Comparison of ENCODE assay signal across 13 cellular contexts in the genomic region with DNA sequence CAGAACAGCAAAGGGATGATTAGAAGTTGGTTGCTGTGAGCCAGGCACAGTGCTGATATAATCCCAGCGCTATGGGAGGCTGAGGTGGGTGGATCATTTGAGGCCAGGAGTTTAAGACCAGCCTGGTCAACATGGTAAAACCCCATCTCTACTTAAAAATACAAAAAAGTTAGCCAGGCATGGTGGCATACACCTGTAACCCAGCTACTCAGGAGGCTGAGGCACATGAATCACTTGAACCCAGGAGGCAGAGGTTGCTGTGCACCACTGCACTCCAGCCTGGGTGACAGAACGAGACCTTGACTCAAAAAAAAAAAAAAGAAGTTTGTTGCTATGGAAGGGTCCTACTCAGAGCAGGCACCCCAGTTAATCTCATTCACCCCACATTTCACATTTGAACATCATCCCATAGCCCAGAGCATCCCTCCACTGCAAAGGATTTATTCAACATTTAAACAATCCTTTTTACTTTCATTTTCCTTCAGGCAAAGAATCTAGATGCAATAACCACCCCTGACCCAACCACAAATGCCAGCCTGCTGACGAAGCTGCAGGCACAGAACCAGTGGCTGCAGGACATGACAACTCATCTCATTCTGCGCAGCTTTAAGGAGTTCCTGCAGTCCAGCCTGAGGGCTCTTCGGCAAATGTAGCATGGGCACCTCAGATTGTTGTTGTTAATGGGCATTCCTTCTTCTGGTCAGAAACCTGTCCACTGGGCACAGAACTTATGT. TPM values are rescaled to one million over a fixed set of nuclear protein-coding genes. Genes with fewer than 3 reads are reported as not detected.
DNase-seq lines count a peak whose midpoint lies in the region; ATAC-seq lines count a peak whose summit lies in the region.
"Had no signal": no experiment of that assay in that cellular context is flagged by ENCODE, and none has a peak within 500 bp of the region (broad histone marks: within the 10 kb centered on the region; RNA-seq: fewer than 3 reads in every experiment).

No MANE protein-coding gene starts in this region.

- H3K27me3 Mint-ChIP-seq in activated T-cell treated with anti-CD3 and anti-CD28 coated beads, Interleukin-2, amount 50 U/mL, for 4 hours (ENCODE audit: low read depth) = peaks cover 19% of the 10 kb centered on the region
- H3K27me3 Mint-ChIP-seq in stimulated activated naive B cell treated with anti-CD40 and anti-IgM and Interleukin-4, amounts not matched to agents 10 μg/mL and 1 μg/mL and 100 μg/mL, for 72 hours = peaks cover under 1 to 5% of the 10 kb centered on the region in 2 donors

- H3K4me3 Mint-ChIP-seq in activated T-cell treated with anti-CD3 and anti-CD28 coated beads, Interleukin-2, amount 50 U/mL, for 4 hours = peak overlapping the region; percentile 1
- H3K4me3 Mint-ChIP-seq in stimulated activated naive B cell treated with anti-CD40 and anti-IgM and Interleukin-4, amounts not matched to agents 10 μg/mL and 1 μg/mL and 100 μg/mL, for 72 hours = peak overlapping the region; percentile 26 to 60
- H3K4me3 Mint-ChIP-seq: neural crest cell had no signal

- no peak for DNase-seq in activated T-cell treated with anti-CD3 and anti-CD28 coated beads, Interleukin-2, amount 50 U/mL, for 4 hours
- no peak for DNase-seq in activated T-cell treated with anti-CD3 and anti-CD28 coated beads, Interleukin-2, amount 50 U/mL, for 1 hour
- DNase-seq in RPMI7951 (ENCODE audit: low read depth) (peak; percentile 99), epidermal melanocyte (ENCODE audit: insufficient read length, low spot score) (peak; percentile 71), NCI-H82 (lab: John Stamatoyannopoulos, UW) (no peak)
- DNase-seq in stimulated activated naive B cell treated with anti-CD40 and anti-IgM and Interleukin-4, amounts not matched to agents 10 μg/mL and 1 μg/mL and 100 μg/mL, for 72 hours = no peak
- no peak for DNase-seq in stimulated activated CD4-positive, alpha-beta T cell treated with anti-CD3 and anti-CD28 coated beads, Interleukin-2, amount 100 ng/mL, for 48 hours
- DNase-seq: C1 segment of cervical spinal cord, glutamatergic neuron, Kasumi-1, SIG-M5 had no signal

- H3K36me3 Mint-ChIP-seq in activated T-cell treated with anti-CD3 and anti-CD28 coated beads, Interleukin-2, amount 50 U/mL, for 4 hours (ENCODE audit: insufficient read depth) = no peaks in the 10 kb centered on the region
- peaks cover 12 to 20% of the 10 kb centered on the region in 2 donors for H3K36me3 Mint-ChIP-seq in stimulated activated naive B cell treated with anti-CD40 and anti-IgM and Interleukin-4, amounts not matched to agents 10 μg/mL and 1 μg/mL and 100 μg/mL, for 72 hours

- H3K9me3 Mint-ChIP-seq in activated T-cell treated with anti-CD3 and anti-CD28 coated beads, Interleukin-2, amount 50 U/mL, for 4 hours = no peaks in the 10 kb centered on the region
- H3K9me3 Mint-ChIP-seq in stimulated activated naive B cell treated with anti-CD40 and anti-IgM and Interleukin-4, amounts not matched to agents 10 μg/mL and 1 μg/mL and 100 μg/mL, for 72 hours = peaks cover 0 to 1% of the 10 kb centered on the region in 2 donors
- H3K9me3 Mint-ChIP-seq: neural crest cell had no signal

- H3K4me1 Mint-ChIP-seq in activated T-cell treated with anti-CD3 and anti-CD28 coated beads, Interleukin-2, amount 50 U/mL, for 4 hours (ENCODE audit: low read depth) = peaks cover 9% of the 10 kb centered on the region
- peaks cover 24 to 61% of the 10 kb centered on the region in 2 donors for H3K4me1 Mint-ChIP-seq in stimulated activated naive B cell treated with anti-CD40 and anti-IgM and Interleukin-4, amounts not matched to agents 10 μg/mL and 1 μg/mL and 100 μg/mL, for 72 hours

- ATAC-seq in activated T-cell treated with anti-CD3 and anti-CD28 coated beads, Interleukin-2, amount 50 U/mL, for 4 hours = no peak
- peak; percentile 6 to 35 for ATAC-seq in stimulated activated naive B cell treated with anti-CD40 and anti-IgM and Interleukin-4, amounts not matched to agents 10 μg/mL and 1 μg/mL and 100 μg/mL, for 72 hours (replicated peaks)
- ATAC-seq in HG03039 (IDR thresholded peaks at IDR 0.05; ENCODE audit: unreplicated experiment) = no peak

- peak overlapping the region; percentile 51 for H3K27ac Mint-ChIP-seq in stimulated activated naive B cell treated with anti-CD40 and anti-IgM and Interleukin-4, amounts not matched to agents 10 μg/mL and 1 μg/mL and 100 μg/mL, for 72 hours

RNA-seq across cellular contexts. Expression of a gene that starts 4.1 kb away (rescaled TPM):
- 10 to 100 TPM in 2 of 3 donors, 1 to 10 TPM in 1; 9.3 to 35.4 (median 10.0) TPM for total RNA-seq in activated T-cell treated with anti-CD3 and anti-CD28 coated beads, Interleukin-2, amount 50 U/mL, for 4 hours
- 11.4 and 14.3 TPM in 2 replicates for total RNA-seq in RPMI7951 (2014; rRNA removed; shearing (Covaris generic))
- total RNA-seq: neural crest cell had no signal

Comparison
In these comparisons a context has a peak if more than half of its experiments do, and no peak if none do; other contexts are left out.
1. ATAC-seq: peak in stimulated activated naive B cell treated with anti-CD40 and anti-IgM and Interleukin-4, amounts not matched to agents 10 μg/mL and 1 μg/mL and 100 μg/mL, for 72 hours (2 of 2); none in activated T-cell treated with anti-CD3 and anti-CD28 coated beads, Interleukin-2, amount 50 U/mL, for 4 hours (0 of 2) and HG03039 (single experiment).
2. DNase-seq: peak in RPMI7951 (single experiment) and epidermal melanocyte (single experiment); none in activated T-cell treated with anti-CD3 and anti-CD28 coated beads, Interleukin-2, amount 50 U/mL, for 4 hours (single experiment), activated T-cell treated with anti-CD3 and anti-CD28 coated beads, Interleukin-2, amount 50 U/mL, for 1 hour (single experiment), stimulated activated naive B cell treated with anti-CD40 and anti-IgM and Interleukin-4, amounts not matched to agents 10 μg/mL and 1 μg/mL and 100 μg/mL, for 72 hours (single experiment), stimulated activated CD4-positive, alpha-beta T cell treated with anti-CD3 and anti-CD28 coated beads, Interleukin-2, amount 100 ng/mL, for 48 hours (0 of 2) and NCI-H82 (single experiment).